Comparison of ENCODE assay signal across 39 cellular contexts in genomic region chr10:69307434-69307833, GRCh38.
"Had no signal": no experiment of that assay in that cellular context is flagged by ENCODE, and none has a peak within 500 bp of the region (broad histone marks: within the 10 kb centered on the region; RNA-seq: fewer than 3 reads in every experiment).

No MANE protein-coding gene starts in this region.

- H3K27me3 Mint-ChIP-seq: activated naive CD4-positive, alpha-beta T cell treated with anti-CD3 and anti-CD28 coated beads, Interleukin-2, amount 50 U/mL, for 24 hours; activated naive CD8-positive, alpha-beta T cell; activated naive CD8-positive, alpha-beta T cell treated with anti-CD3 and anti-CD28 coated beads for 36 hours; activated naive CD8-positive, alpha-beta T cell treated with anti-CD3 and anti-CD28 coated beads, Interleukin-2, amount 50 U/mL, for 24 hours; activated T-cell treated with anti-CD3 and anti-CD28 coated beads, Interleukin-2, amount 50 U/mL, for 24 hours; activated T-helper 17 cell treated with anti-CD3 and anti-CD28 coated beads, Interleukin-2, amount 50 U/mL, for 72 hours; central memory CD8-positive, alpha-beta T cell had no signal

- DNase-seq: activated effector memory CD4-positive, alpha-beta T cell treated with Interleukin-2 at 50 U/mL for 16 hours; activated gamma-delta T cell; activated gamma-delta T cell treated with Interleukin-2 at 50 U/mL for 16 hours; activated naive CD4-positive, alpha-beta T cell; activated naive CD4-positive, alpha-beta T cell treated with anti-CD3 and anti-CD28 coated beads for 36 hours; activated naive CD4-positive, alpha-beta T cell treated with anti-CD3 and anti-CD28 coated beads, Interleukin-2, amount 10 ng/mL, durations not matched to agents 7 days and 5 days; activated naive CD4-positive, alpha-beta T cell treated with anti-CD3 and anti-CD28 coated beads, Interleukin-2, amount 50 U/mL, for 16 hours; activated naive CD4-positive, alpha-beta T cell treated with Interleukin-2 at 50 U/mL for 16 hours; activated naive CD8-positive, alpha-beta T cell treated with anti-CD3 and anti-CD28 coated beads for 36 hours; activated naive CD8-positive, alpha-beta T cell treated with anti-CD3 and anti-CD28 coated beads, Interleukin-2, amount 10 ng/mL, durations not matched to agents 7 days and 5 days; activated naive CD8-positive, alpha-beta T cell treated with anti-CD3 and anti-CD28 coated beads, Interleukin-2, amount 50 U/mL, for 24 hours; activated T-cell treated with anti-CD3 and anti-CD28 coated beads, Interleukin-2, amount 50 U/mL, for 24 hours; activated T-cell treated with anti-CD3 and anti-CD28 coated beads, Interleukin-2, amount 50 U/mL, for 4 hours; activated T-cell treated with anti-CD3 and anti-CD28 coated beads, Interleukin-2, amount 50 U/mL, for 48 hours; activated T-cell treated with anti-CD3 and anti-CD28 coated beads, Interleukin-2, amount 50 U/mL, for 72 hours; adrenal gland; amniotic stem cell; amygdala; anterior cingulate cortex; aorta; body of pancreas; brain microvascular endothelial cell; caudate nucleus; central memory CD4-positive, alpha-beta T cell; cerebellar nuclear complex had no signal

- H3K36me3 ChIP-seq: adrenal gland, ascending aorta, brain microvascular endothelial cell, breast epithelium, cardiac muscle cell had no signal

- H3K4me3 ChIP-seq: adrenal gland, ascending aorta, body of pancreas, breast epithelium, cardiac muscle cell had no signal

- H3K9me3 Mint-ChIP-seq: activated naive CD4-positive, alpha-beta T cell treated with anti-CD3 and anti-CD28 coated beads for 36 hours; activated naive CD4-positive, alpha-beta T cell treated with anti-CD3 and anti-CD28 coated beads, Interleukin-2, amount 10 ng/mL, durations not matched to agents 7 days and 5 days; activated naive CD4-positive, alpha-beta T cell treated with anti-CD3 and anti-CD28 coated beads, Interleukin-2, amount 50 U/mL, for 24 hours; activated naive CD4-positive, alpha-beta T cell treated with anti-CD3 and anti-CD28 coated beads, Interleukin-2, amount 50 U/mL, for 72 hours; activated naive CD8-positive, alpha-beta T cell treated with anti-CD3 and anti-CD28 coated beads for 36 hours; activated naive CD8-positive, alpha-beta T cell treated with anti-CD3 and anti-CD28 coated beads, Interleukin-2, amount 10 ng/mL, durations not matched to agents 7 days and 5 days; activated naive CD8-positive, alpha-beta T cell treated with anti-CD3 and anti-CD28 coated beads, Interleukin-2, amount 50 U/mL, for 24 hours; activated T-cell treated with anti-CD3 and anti-CD28 coated beads, Interleukin-2, amount 50 U/mL, for 24 hours; activated T-cell treated with anti-CD3 and anti-CD28 coated beads, Interleukin-2, amount 50 U/mL, for 4 hours; activated T-cell treated with anti-CD3 and anti-CD28 coated beads, Interleukin-2, amount 50 U/mL, for 72 hours; activated T-helper 1 cell treated with anti-CD3 and anti-CD28 coated beads, Interleukin-12 subunit alpha, Interleukin-12 subunit beta, Interleukin-2, Interleukin-4 antibody, amounts not matched to agents 30 ng/mL and 10 ng/mL and 1 ng/mL, durations not matched to agents 14 hours and 24 hours and 36 hours; activated T-helper 17 cell treated with anti-CD3 and anti-CD28 coated beads, Interleukin-2, amount 50 U/mL, for 72 hours; activated T-helper 2 cell treated with anti-CD3 and anti-CD28 coated beads, Interferon-gamma antibody, Interleukin-2, Interleukin-4, amounts not matched to agents 10 μg/mL and 5 μg/mL and 100 μg/mL, durations not matched to agents 14 hours and 24 hours and 36 hours; central memory CD8-positive, alpha-beta T cell had no signal

- H3K36me3 Mint-ChIP-seq: activated naive CD4-positive, alpha-beta T cell treated with anti-CD3 and anti-CD28 coated beads, Interleukin-2, amount 10 ng/mL, durations not matched to agents 7 days and 5 days; activated naive CD4-positive, alpha-beta T cell treated with anti-CD3 and anti-CD28 coated beads, Interleukin-2, amount 50 U/mL, for 24 hours; activated naive CD4-positive, alpha-beta T cell treated with anti-CD3 and anti-CD28 coated beads, Interleukin-2, amount 50 U/mL, for 72 hours; activated naive CD8-positive, alpha-beta T cell; activated naive CD8-positive, alpha-beta T cell treated with anti-CD3 and anti-CD28 coated beads for 36 hours; activated naive CD8-positive, alpha-beta T cell treated with anti-CD3 and anti-CD28 coated beads, Interleukin-2, amount 10 ng/mL, durations not matched to agents 7 days and 5 days; brain had no signal

- H3K4me1 Mint-ChIP-seq: activated naive CD4-positive, alpha-beta T cell treated with anti-CD3 and anti-CD28 coated beads, Interleukin-2, amount 10 ng/mL, durations not matched to agents 7 days and 5 days; activated naive CD4-positive, alpha-beta T cell treated with anti-CD3 and anti-CD28 coated beads, Interleukin-2, amount 50 U/mL, for 24 hours; activated T-helper 17 cell treated with anti-CD3 and anti-CD28 coated beads, Interleukin-2, amount 50 U/mL, for 72 hours; central memory CD8-positive, alpha-beta T cell had no signal

- H3K4me1 ChIP-seq: adrenal gland, ascending aorta, body of pancreas, breast epithelium had no signal

- ATAC-seq: activated naive CD4-positive, alpha-beta T cell treated with anti-CD3 and anti-CD28 coated beads, Interleukin-2, amount 50 U/mL, for 72 hours; activated naive CD8-positive, alpha-beta T cell treated with anti-CD3 and anti-CD28 coated beads, Interleukin-2, amount 50 U/mL, for 24 hours; activated T-cell treated with anti-CD3 and anti-CD28 coated beads, Interleukin-2, amount 50 U/mL, for 4 hours; activated T-cell treated with anti-CD3 and anti-CD28 coated beads, Interleukin-2, amount 50 U/mL, for 72 hours; activated T-helper 17 cell treated with anti-CD3 and anti-CD28 coated beads, Interleukin-2, amount 50 U/mL, for 72 hours; body of pancreas had no signal

- H3K27ac Mint-ChIP-seq: activated naive CD4-positive, alpha-beta T cell treated with anti-CD3 and anti-CD28 coated beads for 36 hours; activated naive CD4-positive, alpha-beta T cell treated with anti-CD3 and anti-CD28 coated beads, Interleukin-2, amount 10 ng/mL, durations not matched to agents 7 days and 5 days; activated naive CD4-positive, alpha-beta T cell treated with anti-CD3 and anti-CD28 coated beads, Interleukin-2, amount 50 U/mL, for 24 hours; activated naive CD4-positive, alpha-beta T cell treated with anti-CD3 and anti-CD28 coated beads, Interleukin-2, amount 50 U/mL, for 72 hours; activated naive CD8-positive, alpha-beta T cell; activated naive CD8-positive, alpha-beta T cell treated with anti-CD3 and anti-CD28 coated beads for 36 hours; activated naive CD8-positive, alpha-beta T cell treated with anti-CD3 and anti-CD28 coated beads, Interleukin-2, amount 10 ng/mL, durations not matched to agents 7 days and 5 days; activated naive CD8-positive, alpha-beta T cell treated with anti-CD3 and anti-CD28 coated beads, Interleukin-2, amount 50 U/mL, for 24 hours; activated T-cell treated with anti-CD3 and anti-CD28 coated beads, Interleukin-2, amount 50 U/mL, for 24 hours; activated T-cell treated with anti-CD3 and anti-CD28 coated beads, Interleukin-2, amount 50 U/mL, for 72 hours; activated T-helper 1 cell treated with anti-CD3 and anti-CD28 coated beads, Interleukin-12 subunit alpha, Interleukin-12 subunit beta, Interleukin-2, Interleukin-4 antibody, amounts not matched to agents 30 ng/mL and 10 ng/mL and 1 ng/mL, durations not matched to agents 14 hours and 24 hours and 36 hours; activated T-helper 17 cell treated with anti-CD3 and anti-CD28 coated beads, Interleukin-2, amount 50 U/mL, for 72 hours; activated T-helper 2 cell treated with anti-CD3 and anti-CD28 coated beads, Interferon-gamma antibody, Interleukin-2, Interleukin-4, amounts not matched to agents 10 μg/mL and 5 μg/mL and 100 μg/mL, durations not matched to agents 14 hours and 24 hours and 36 hours; brain had no signal

- H3K4me3 Mint-ChIP-seq: activated naive CD4-positive, alpha-beta T cell treated with anti-CD3 and anti-CD28 coated beads for 36 hours; activated naive CD4-positive, alpha-beta T cell treated with anti-CD3 and anti-CD28 coated beads, Interleukin-2, amount 10 ng/mL, durations not matched to agents 7 days and 5 days; activated naive CD4-positive, alpha-beta T cell treated with anti-CD3 and anti-CD28 coated beads, Interleukin-2, amount 50 U/mL, for 24 hours; activated naive CD8-positive, alpha-beta T cell; activated naive CD8-positive, alpha-beta T cell treated with anti-CD3 and anti-CD28 coated beads for 36 hours; activated naive CD8-positive, alpha-beta T cell treated with anti-CD3 and anti-CD28 coated beads, Interleukin-2, amount 10 ng/mL, durations not matched to agents 7 days and 5 days; activated naive CD8-positive, alpha-beta T cell treated with anti-CD3 and anti-CD28 coated beads, Interleukin-2, amount 50 U/mL, for 24 hours; activated T-cell treated with anti-CD3 and anti-CD28 coated beads, Interleukin-2, amount 50 U/mL, for 24 hours; activated T-cell treated with anti-CD3 and anti-CD28 coated beads, Interleukin-2, amount 50 U/mL, for 4 hours; activated T-cell treated with anti-CD3 and anti-CD28 coated beads, Interleukin-2, amount 50 U/mL, for 72 hours; activated T-helper 1 cell treated with anti-CD3 and anti-CD28 coated beads, Interleukin-12 subunit alpha, Interleukin-12 subunit beta, Interleukin-2, Interleukin-4 antibody, amounts not matched to agents 30 ng/mL and 10 ng/mL and 1 ng/mL, durations not matched to agents 14 hours and 24 hours and 36 hours; activated T-helper 17 cell treated with anti-CD3 and anti-CD28 coated beads, Interleukin-2, amount 50 U/mL, for 72 hours; brain; central memory CD8-positive, alpha-beta T cell had no signal

- H3K27me3 ChIP-seq: adrenal gland, ascending aorta, body of pancreas, brain microvascular endothelial cell, breast epithelium, cardiac muscle cell had no signal

- FAIRE-seq: astrocyte, bronchial epithelial cell, colon had no signal

- H3K9me3 ChIP-seq: adrenal gland, ascending aorta, body of pancreas, breast epithelium had no signal

- H3K27ac ChIP-seq: adrenal gland, ascending aorta, body of pancreas, brain microvascular endothelial cell, breast epithelium, cardiac muscle cell had no signal
